1 cellular context compared by ENCODE assay signal in the genomic region with DNA sequence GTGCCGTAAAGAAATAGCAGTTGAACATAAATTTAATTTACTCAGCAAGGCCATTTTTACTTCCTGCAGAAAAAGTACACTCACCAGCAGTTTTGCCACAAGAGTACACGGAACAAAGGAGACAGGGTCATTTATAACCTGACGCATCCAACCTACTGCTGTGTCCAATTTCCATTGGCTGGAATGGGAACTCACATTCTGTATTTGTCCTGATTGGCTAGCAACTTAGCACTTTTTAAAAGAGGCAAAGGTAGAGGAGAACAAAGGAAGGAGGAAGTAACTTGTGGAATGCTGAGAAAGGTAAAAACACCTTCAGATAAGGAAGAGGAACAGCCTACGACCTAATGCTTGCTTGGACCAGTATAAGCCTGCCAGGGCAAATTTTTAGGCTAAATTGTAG. TPM values are rescaled to one million over a fixed set of nuclear protein-coding genes. Genes with fewer than 3 reads are reported as not detected.
"Had no signal": no experiment of that assay in that cellular context is flagged by ENCODE, and none has a peak within 500 bp of the region (broad histone marks: within the 10 kb centered on the region; RNA-seq: fewer than 3 reads in every experiment).

No MANE protein-coding gene starts in this region.

RNA-seq across cellular contexts. Expression of a gene that starts 55.5 kb away (rescaled TPM):
- total RNA-seq: HT1080 had no signal
